21 cellular contexts compared by ENCODE assay signal in the genomic region with DNA sequence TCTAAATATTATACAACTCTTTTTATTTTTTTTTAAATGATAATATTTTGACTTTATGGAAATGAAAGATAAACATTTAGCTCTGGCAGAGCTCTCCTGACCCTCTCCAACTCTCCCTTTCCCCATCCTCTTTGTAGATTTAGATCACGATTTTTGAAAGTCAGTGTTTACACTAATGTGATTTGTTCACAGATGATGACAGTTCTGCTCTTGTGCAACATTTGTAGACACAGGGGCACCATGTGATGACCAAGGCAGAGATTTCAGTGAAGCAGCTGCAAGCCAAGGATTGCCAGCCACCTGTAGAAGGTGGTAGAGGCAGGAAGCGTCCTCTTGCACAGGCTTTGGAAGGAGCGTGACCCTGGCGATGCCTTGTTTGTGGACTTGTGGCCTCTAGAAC.
"Had no signal": no experiment of that assay in that cellular context is flagged by ENCODE, and none has a peak within 500 bp of the region (broad histone marks: within the 10 kb centered on the region; RNA-seq: fewer than 3 reads in every experiment).

No MANE protein-coding gene starts in this region.

- H3K9me3 ChIP-seq: gastrocnemius medialis, right lobe of liver, testis had no signal

- DNase-seq: activated gamma-delta T cell treated with Interleukin-2 at 50 U/mL for 16 hours; activated T-cell treated with anti-CD3 and anti-CD28 coated beads, Interleukin-2, amount 50 U/mL, for 1 hour; anterior cingulate cortex; caudate nucleus; dermis blood vessel endothelial cell; effector memory CD4-positive, alpha-beta T cell; heart left ventricle; left colon; mesenchymal stem cell; nephron progenitor cell; nucleus accumbens; right lobe of liver; stimulated activated CD4-positive, alpha-beta T cell treated with anti-CD3 and anti-CD28 coated beads, Interleukin-2, amount 100 ng/mL, for 48 hours; stimulated activated CD8-positive, alpha-beta memory T cell treated with anti-CD3 and anti-CD28 coated beads, Interleukin-4, amount 100 ng/mL, for 48 hours; stimulated activated naive CD4-positive, alpha-beta T cell; T1000 had no signal

- ATAC-seq: heart left ventricle, left colon, WTC11 had no signal

- H3K36me3 ChIP-seq: brain microvascular endothelial cell, gastrocnemius medialis, heart left ventricle, right lobe of liver had no signal

- H3K27me3 ChIP-seq: brain microvascular endothelial cell, gastrocnemius medialis, heart left ventricle, right lobe of liver, testis had no signal

- H3K4me3 ChIP-seq: gastrocnemius medialis, heart left ventricle, right lobe of liver, testis had no signal

- H3K27ac ChIP-seq: brain microvascular endothelial cell, heart left ventricle, parathyroid adenoma, right lobe of liver, testis had no signal

- H3K4me1 ChIP-seq: gastrocnemius medialis, heart left ventricle, parathyroid adenoma, testis had no signal
